Comparison of ENCODE assay signal across 1 cellular context in genomic region chr20:25696384-25697131, GRCh38.
A peak's percentile ranks its signal among the peaks of the same experiment; 100 is the strongest.
TF ChIP-seq lines count a peak whose summit lies in the region.

ZNF337 (minus strand) TSS chr20:25696853; CDS start chr20:25686417, 10,436 bp downstream.

TF ChIP-seq in K562, 482 proteins besides CTCF, POLR2A, EP300 and RAD21 (continued from another document and continues in another):
- peak; percentile 76 for TF ChIP-seq TFAP4 (CRISPR knock-in tag; IDR thresholded peaks at IDR 0.05; ENCODE audit: borderline replicate concordance)
- TF ChIP-seq NFIX (CRISPR knock-in tag; IDR thresholded peaks at IDR 0.05; ENCODE audit: low read depth): no peak
- TF ChIP-seq PATZ1 (CRISPR knock-in tag; IDR thresholded peaks at IDR 0.05; ENCODE audit: borderline replicate concordance): no peak
- no peak for TF ChIP-seq HMG20B (CRISPR knock-in tag; IDR thresholded peaks at IDR 0.05)
- no peak for TF ChIP-seq RBM14 (IDR thresholded peaks at IDR 0.05; ENCODE audit: borderline replicate concordance, insufficient read depth, low read depth, low read length)
- no peak for TF ChIP-seq RBM25 (IDR thresholded peaks at IDR 0.05; ENCODE audit: low read depth, low read length, severe bottlenecking)
- no peak for TF ChIP-seq MXD1 (CRISPR knock-in tag; IDR thresholded peaks at IDR 0.05; ENCODE audit: borderline replicate concordance, poor library complexity, severe bottlenecking)
- no peak for TF ChIP-seq XRCC3 (IDR thresholded peaks at IDR 0.05)
- TF ChIP-seq TEAD4 (IDR thresholded peaks at IDR 0.05; ENCODE audit: low read length): no peak
- no peak for TF ChIP-seq TEAD4 (CRISPR knock-in tag; IDR thresholded peaks at IDR 0.05; ENCODE audit: borderline replicate concordance)
- TF ChIP-seq AFF4 (CRISPR knock-in tag; IDR thresholded peaks at IDR 0.05): peak; percentile 70; the same call in 1 of the 2 replicates
- TF ChIP-seq MTF1 (CRISPR knock-in tag; IDR thresholded peaks at IDR 0.05; ENCODE audit: borderline replicate concordance): no peak
- 0 out of 2 replicates have a peak, but pooled peaks have one; percentile 38 for TF ChIP-seq MTA3 (IDR thresholded peaks at IDR 0.05; ENCODE audit: borderline replicate concordance)
- peak; percentile 33; the same call in 1 of the 2 replicates for TF ChIP-seq ZBTB1 (CRISPR knock-in tag; IDR thresholded peaks at IDR 0.05; ENCODE audit: borderline replicate concordance, low read depth)
- TF ChIP-seq ZNF644 (tag; IDR thresholded peaks at IDR 0.05; ENCODE audit: low read depth): 0 out of 2 replicates have a peak, but pooled peaks have one; percentile 60
- no peak for TF ChIP-seq FOXA3 (CRISPR knock-in tag; conservative IDR thresholded peaks at IDR 0.05 in 1 of 2, IDR thresholded peaks at IDR 0.05 in 1 of 2)
- no peak for TF ChIP-seq BCOR (IDR thresholded peaks at IDR 0.05)
- no peak for TF ChIP-seq ZBTB26 (CRISPR knock-in tag; IDR thresholded peaks at IDR 0.05)
- TF ChIP-seq ZFP91 (CRISPR knock-in tag; IDR thresholded peaks at IDR 0.05): no peak
- no peak for TF ChIP-seq ARHGAP35 (IDR thresholded peaks at IDR 0.05; ENCODE audit: partially characterized antibody)
- TF ChIP-seq ETV5 (CRISPR knock-in tag; IDR thresholded peaks at IDR 0.05; ENCODE audit: low read depth): 0 out of 2 replicates have a peak, but pooled peaks have one; percentile 37
- TF ChIP-seq MED1 (CRISPR knock-in tag; IDR thresholded peaks at IDR 0.05; ENCODE audit: borderline replicate concordance): no peak
- TF ChIP-seq GATAD2A (IDR thresholded peaks at IDR 0.05): no peak
- peak; percentile 63; the same call in 1 of the 2 replicates for TF ChIP-seq ARID4B (CRISPR knock-in tag; IDR thresholded peaks at IDR 0.05)
- peak; percentile 99 for TF ChIP-seq HCFC1 (IDR thresholded peaks at IDR 0.05; ENCODE audit: low read depth, low read length)
- no peak for TF ChIP-seq ZKSCAN8 (CRISPR knock-in tag; IDR thresholded peaks at IDR 0.05)
- TF ChIP-seq MTA1 (IDR thresholded peaks at IDR 0.05; ENCODE audit: borderline replicate concordance): peak; percentile 94
- TF ChIP-seq KAT7 (CRISPR knock-in tag; IDR thresholded peaks at IDR 0.05; ENCODE audit: borderline replicate concordance): peak; percentile 56; the same call in 1 of the 2 replicates
- TF ChIP-seq NONO (IDR thresholded peaks at IDR 0.05; ENCODE audit: low read depth in 2 of 2, low read length in 1 of 2): no peak; a peak in 1 of 4 replicates
- peak; percentile 18 to 69; a peak in 2 of 4 replicates for TF ChIP-seq MNT (conservative IDR thresholded peaks at IDR 0.05)
- no peak for TF ChIP-seq ZNF695 (CRISPR knock-in tag; IDR thresholded peaks at IDR 0.05)
- TF ChIP-seq ZNF609 (CRISPR knock-in tag; IDR thresholded peaks at IDR 0.05; ENCODE audit: borderline replicate concordance): no peak
